In the genomic region with DNA sequence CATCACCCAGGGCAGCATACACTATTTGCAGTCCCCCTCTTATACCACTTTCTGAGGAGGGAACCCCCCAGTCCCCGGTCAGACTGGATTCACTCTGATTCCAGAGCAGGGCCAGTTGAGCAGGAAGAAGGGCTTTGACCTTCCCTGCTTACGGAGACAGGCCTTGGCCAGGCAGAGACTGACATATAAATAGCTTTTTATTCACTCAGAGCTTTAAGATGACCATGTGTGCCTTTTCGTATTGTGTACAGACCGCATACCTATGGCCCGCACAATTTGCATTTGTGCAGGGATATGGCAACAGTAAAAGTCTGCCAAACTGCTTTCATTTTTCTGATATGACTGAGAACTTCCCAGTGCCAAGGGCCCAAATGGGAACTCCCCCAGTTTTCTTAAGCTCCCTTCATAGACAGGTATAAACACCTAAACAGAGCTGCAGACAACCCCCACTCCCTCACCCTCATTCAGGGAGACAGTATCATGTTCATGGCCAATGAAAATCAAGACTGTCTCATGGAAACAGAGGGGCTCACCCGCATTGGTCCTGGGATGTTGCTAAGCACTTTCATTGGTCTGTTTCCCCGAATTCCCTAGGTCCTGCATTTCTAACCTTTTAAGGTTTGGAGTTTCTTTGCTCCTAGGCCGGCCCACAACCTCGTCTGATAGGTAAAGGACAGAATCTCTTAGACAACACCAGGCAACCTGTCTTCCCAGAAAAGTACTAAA, we compare ENCODE assay signal across 11 cellular contexts.
DNase-seq lines count a peak whose midpoint lies in the region; ATAC-seq and TF ChIP-seq lines count a peak whose summit lies in the region.
"Had no signal": no experiment of that assay in that cellular context is flagged by ENCODE, and none has a peak within 500 bp of the region (broad histone marks: within the 10 kb centered on the region; RNA-seq: fewer than 3 reads in every experiment).

No MANE protein-coding gene starts in this region.

- no peaks in the 10 kb centered on the region for H3K9me3 ChIP-seq in CD4-positive, alpha-beta T cell (ENCODE audit: control insufficient read depth, low read length)
- H3K9me3 ChIP-seq: BLaER1 had no signal

- TF ChIP-seq CTCF in CD4-positive, alpha-beta T cell (IDR thresholded peaks at IDR 0.05) = no peak
- no peak for TF ChIP-seq CTCF in choroid plexus epithelial cell (conservative IDR thresholded peaks at IDR 0.05; ENCODE audit: low read depth, low read length)

- peak overlapping the region; percentile 44 for H3K27ac Mint-ChIP-seq in CD4-positive, alpha-beta T cell
- H3K27ac Mint-ChIP-seq: stimulated activated naive CD8-positive, alpha-beta T cell treated with anti-CD3 and anti-CD28 coated beads, Interleukin-15, Interleukin-2, amounts not matched to agents 100 ng/mL and 50 ng/mL, for 24 hours had no signal

- intact Hi-C loops in CD4-positive, alpha-beta T cell (cut with DNase I, micrococcal nuclease) = loop anchor here in 1 of 2 experiments (5.0 kb wide), 1 partner anchor 57 kb away; no protein-coding TSS in a partner anchor

- peak overlapping the region; percentile 35 for H3K4me3 Mint-ChIP-seq in CD4-positive, alpha-beta T cell
- H3K4me3 Mint-ChIP-seq: stimulated activated naive CD8-positive, alpha-beta T cell treated with anti-CD3 and anti-CD28 coated beads, Interleukin-15, Interleukin-2, amounts not matched to agents 100 ng/mL and 50 ng/mL, for 24 hours had no signal

- no peaks in the 10 kb centered on the region for H3K9me3 Mint-ChIP-seq in CD4-positive, alpha-beta T cell
- H3K9me3 Mint-ChIP-seq: stimulated activated naive CD8-positive, alpha-beta T cell treated with anti-CD3 and anti-CD28 coated beads, Interleukin-15, Interleukin-2, amounts not matched to agents 100 ng/mL and 50 ng/mL, for 24 hours had no signal

- CTCF ChIA-PET in CD4-positive, alpha-beta T cell (lab: Charles Lee) = no interaction called here

- H3K4me3 ChIP-seq in choroid plexus epithelial cell (ENCODE audit: low read depth, low read length) = no peak overlapping the region
- H3K4me3 ChIP-seq: BLaER1 had no signal

- H3K27me3 ChIP-seq in CD4-positive, alpha-beta T cell (ENCODE audit: control insufficient read depth, insufficient read depth, low read length) = no peaks in the 10 kb centered on the region

- no peak overlapping the region for H3K27ac ChIP-seq in CD4-positive, alpha-beta T cell (ENCODE audit: low read depth, low read length)
- H3K27ac ChIP-seq: BLaER1 had no signal

- POLR2A ChIA-PET in CD4-positive, alpha-beta T cell (lab: Charles Lee) = no interaction called here

- H3K27me3 Mint-ChIP-seq in CD4-positive, alpha-beta T cell = no peaks in the 10 kb centered on the region

- no peaks in the 10 kb centered on the region for H3K36me3 Mint-ChIP-seq in CD4-positive, alpha-beta T cell (ENCODE audit: low read depth)

- no peak for DNase-seq in CD4-positive, alpha-beta T cell
- DNase-seq in NCI-H2196 (lab: John Stamatoyannopoulos, UW; ENCODE audit: unreplicated experiment) (peak; percentile 2), choroid plexus epithelial cell (ENCODE audit: low read depth) (peak; percentile 48), mesenteric fat pad (ENCODE audit: low spot score) (peak; percentile 22), NCI-H2081 (lab: John Stamatoyannopoulos, UW) (no peak), MV-4-11 (lab: John Stamatoyannopoulos, UW) (no peak), NCI-H446 (lab: John Stamatoyannopoulos, UW) (no peak), activated gamma-delta T cell (lab: John Stamatoyannopoulos, UW) (no peak)
- DNase-seq: stimulated activated CD4-positive, alpha-beta T cell treated with anti-CD3 and anti-CD28 coated beads, Interleukin-12 subunit alpha, Interleukin-12 subunit beta, amount 100 ng/mL, for 4 hours had no signal

- H3K4me1 Mint-ChIP-seq in CD4-positive, alpha-beta T cell (ENCODE audit: low read depth) = peaks cover 36% of the 10 kb centered on the region

- no peak for ATAC-seq in CD4-positive, alpha-beta T cell (ENCODE audit: poor library complexity)

Comparison
In these comparisons a context has a peak if more than half of its experiments do, and no peak if none do; other contexts are left out.
1. DNase-seq: peak in NCI-H2196 (single experiment), choroid plexus epithelial cell (single experiment) and mesenteric fat pad (single experiment); none in CD4-positive, alpha-beta T cell (0 of 10), NCI-H2081 (0 of 2), MV-4-11 (single experiment), NCI-H446 (0 of 2) and activated gamma-delta T cell (single experiment).